ENCODE assay signal across 8 cellular contexts in genomic region chr10:93461124-93461806, GRCh38. TPM values are rescaled to one million over a fixed set of nuclear protein-coding genes. Genes with fewer than 3 reads are reported as not detected.
DNase-seq lines count a peak whose midpoint lies in the region; ATAC-seq, FAIRE-seq and TF ChIP-seq lines count a peak whose summit lies in the region.

No MANE protein-coding gene starts in this region.

- no peak for TF ChIP-seq RAD21 in HCT116 (IDR thresholded peaks at IDR 0.05; ENCODE audit: low read depth)

- H3K27me3 ChIP-seq in ACC112 (ENCODE audit: insufficient read depth, low read length) (no peaks in the 10 kb centered on the region), HCT116 (ENCODE audit: insufficient read depth, low read length) (no peaks in the 10 kb centered on the region), lower lobe of right lung (ENCODE audit: low read depth) (no peaks in the 10 kb centered on the region), spleen (replicated peaks in 1 of 7) (no peaks in the 10 kb centered on the region)

- H3K36me3 ChIP-seq in ACC112 (ENCODE audit: insufficient read depth, low read length) (peaks cover 21% of the 10 kb centered on the region), HCT116 (ENCODE audit: control insufficient read depth in 1 of 2, insufficient read depth in 2 of 2, low read length in 2 of 2) (peaks cover 0 to 24% of the 10 kb centered on the region in 2 experiments; a peak in 2 of 4 replicates), lower lobe of right lung (peaks cover 9% of the 10 kb centered on the region), spleen (no peaks in the 10 kb centered on the region)

- H3K4me2 ChIP-seq in HCT116 (ENCODE audit: low read length) = peak overlapping the region; percentile 76

- RAD21 ChIA-PET in HCT116 (lab: Charles Lee; ENCODE audit: low non-redundant PET in 1 of 2, low total read pairs in 2 of 2, uncharacterized antibody in 2 of 2, unreplicated experiment in 2 of 2) = interaction anchor here (0.7 to 1.2 kb wide), 4 partner anchors 12 to 85 kb away, joined by 3 read pairs; partner anchors contain the start of gene MYOF (in 1 of the 2)

- WGBS in spleen, 5 donors = 62 to 81% (median 70%) methylated on average over 4 of the region's 4 CpGs

- POLR2A ChIA-PET in HCT116 (lab: Charles Lee) = interaction anchor here (0.9 to 3.2 kb wide), 10 partner anchors 10 to 81 kb away, joined by 3 to 19 read pairs (median 5); partner anchors contain the start of gene MYOF

- no peaks in the 10 kb centered on the region for H4K20me1 ChIP-seq in HCT116 (ENCODE audit: insufficient read depth)

- no peaks in the 10 kb centered on the region for H3K9me3 ChIP-seq in HCT116 (ENCODE audit: control insufficient read depth in 1 of 2, insufficient read depth in 1 of 2, low read depth in 1 of 2, low read length in 2 of 2)
- no peaks in the 10 kb centered on the region for H3K9me3 ChIP-seq in lower lobe of right lung
- no peaks in the 10 kb centered on the region for H3K9me3 ChIP-seq in spleen

- BruUV-seq in HCT116 (replicated peaks; lab: Mats Ljungman, UMichigan) = no TSS peak

- H2AFZ ChIP-seq in ACC112 (ENCODE audit: low read length, unreplicated experiment) (no peak overlapping the region), HCT116 (ENCODE audit: low read depth, low read length, poor library complexity, severe bottlenecking) (no peak overlapping the region)

- TF ChIP-seq POLR2A in HCT116 (IDR thresholded peaks at IDR 0.05; ENCODE audit: borderline replicate concordance, extremely low read depth, insufficient read depth, insufficient read length) = no peak
- TF ChIP-seq POLR2A in spleen (IDR thresholded peaks at IDR 0.05) = no peak

- ATAC-seq in HCT116 = no peak
- no peak for ATAC-seq in lower lobe of right lung

- H3K79me2 ChIP-seq in ACC112 (ENCODE audit: control insufficient read depth, insufficient read depth, low read length, unreplicated experiment) (peaks cover 71% of the 10 kb centered on the region), HCT116 (ENCODE audit: insufficient read depth, low read length) (peaks cover 98% of the 10 kb centered on the region)

- H3K9me2 ChIP-seq in HCT116 (ENCODE audit: insufficient read depth) = no peaks in the 10 kb centered on the region

- peak overlapping the region; percentile 65 for H3K9ac ChIP-seq in HCT116 (ENCODE audit: low read length)

- peak overlapping the region; percentile 99 for H3K27ac ChIP-seq in ACC112 (ENCODE audit: low read depth, low read length)
- H3K27ac ChIP-seq in HCT116 (ENCODE audit: low read depth, low read length) = peak overlapping the region; percentile 98
- peak overlapping the region; percentile 85 for H3K27ac ChIP-seq in lower lobe of right lung
- peak overlapping the region in 2 of 8 donors; percentile 5 to 32 for H3K27ac ChIP-seq in spleen

- no peak for TF ChIP-seq CTCF in HCT116 (IDR thresholded peaks at IDR 0.05 in 2 of 3, conservative IDR thresholded peaks at IDR 0.05 in 1 of 3; ENCODE audit: borderline replicate concordance in 1 of 3, insufficient read depth in 1 of 3, low read depth in 2 of 3, low read length in 2 of 3)
- no peak for TF ChIP-seq CTCF in lower lobe of right lung (IDR thresholded peaks at IDR 0.05)
- no peak for TF ChIP-seq CTCF in D721Med (IDR thresholded peaks at IDR 0.05; ENCODE audit: insufficient read depth, missing control alignments)
- TF ChIP-seq CTCF in spleen (IDR thresholded peaks at IDR 0.05 in 8 of 11, conservative IDR thresholded peaks at IDR 0.05 in 3 of 11) = no peak

- DNase-seq in HCT116 (ENCODE audit: low read depth, low spot score) (no peak), amniotic epithelial cell (ENCODE audit: low read depth) (peak; percentile 96), lower lobe of right lung (no peak), NOMO-1 treated with dmso at 0.1 percent for 144 hours (lab: John Stamatoyannopoulos, UW; ENCODE audit: unreplicated experiment) (no peak), D721Med (ENCODE audit: insufficient read length, low spot score) (no peak), spleen (no peak)
- DNase-seq in activated naive CD4-positive, alpha-beta T cell treated with anti-CD3 and anti-CD28 coated beads, Interleukin-2, amount 50 U/mL, for 16 hours = no peak

- H3K4me1 ChIP-seq in ACC112 (ENCODE audit: control insufficient read depth, insufficient read depth, low read length, unreplicated experiment) (peaks cover 85% of the 10 kb centered on the region), HCT116 (ENCODE audit: control insufficient read depth in 1 of 2, insufficient read depth in 2 of 2, low read length in 2 of 2) (peaks cover 90 to 97% of the 10 kb centered on the region in 2 experiments), lower lobe of right lung (peaks cover 80% of the 10 kb centered on the region), spleen (peaks cover 0 to 54% (median 26%) of the 10 kb centered on the region in 6 donors)

- CTCF ChIA-PET in HCT116 (lab: Charles Lee) = interaction anchor here (1.9 to 2.6 kb wide), 2 partner anchors 21 to 85 kb away, joined by 6 to 13 read pairs; partner anchors contain the start of gene MYOF

- FAIRE-seq in D721Med (lab: Jason Lieb, UNC) = no peak

- intact Hi-C loops in HCT116 (cut with micrococcal nuclease) = no loop called here
- intact Hi-C loops in lower lobe of right lung (cut with DNase I) = no loop called here
- intact Hi-C loops in spleen (cut with DNase I; ENCODE audit: low total_unique reads) = no loop called here

- H3K4me3 ChIP-seq in ACC112 (ENCODE audit: low read depth, low read length) = no peak overlapping the region
- no peak overlapping the region for H3K4me3 ChIP-seq in HCT116 (replicated peaks in 1 of 2; ENCODE audit: low read depth in 1 of 2, low read length in 2 of 2)
- H3K4me3 ChIP-seq in lower lobe of right lung = no peak overlapping the region
- H3K4me3 ChIP-seq in spleen = no peak overlapping the region

TF ChIP-seq in HCT116, 20 proteins besides CTCF, POLR2A, EP300 and RAD21:
- no peak for TF ChIP-seq JUND (IDR thresholded peaks at IDR 0.05)

RNA-seq across cellular contexts. Expression of gene MYOF, which starts 20.9 kb away (rescaled TPM):
- total RNA-seq in HCT116 (2021; ENCODE audit: unreplicated experiment) (250 TPM), lower lobe of right lung (127 TPM), spleen (10 to 100 TPM; 15.1 to 50.8 (median 26.8) TPM)
- 119 and 134 TPM in 2 replicates for polyA plus RNA-seq in HCT116 (2012)
- polyA plus RNA-seq in spleen = 1 to 10 TPM; 1.5 to 6.0 (median 3.0) TPM

RNA-seq across cellular contexts. Expression of gene CEP55, which starts 35.1 kb away (rescaled TPM):
- total RNA-seq in HCT116 (2021; ENCODE audit: unreplicated experiment) (63.7 TPM), lower lobe of right lung (1.4 TPM), spleen (1 to 10 TPM in 6 of 7 donors, under 1 TPM in 1; 0.95 to 6.6 (median 2.8) TPM)
- 24.8 and 38.0 TPM in 2 replicates for polyA plus RNA-seq in HCT116 (2012)
- polyA plus RNA-seq in spleen = 1 to 10 TPM; 1.0 to 6.1 (median 4.2) TPM
